In genomic region chr17:80746262-80746935, GRCh38 we compare ENCODE assay signal across 25 cellular contexts.
A peak's percentile ranks its signal among the peaks of the same experiment; 100 is the strongest.
DNase-seq lines count a peak whose midpoint lies in the region; ATAC-seq lines count a peak whose summit lies in the region.
"Had no signal": no experiment of that assay in that cellular context is flagged by ENCODE, and none has a peak within 500 bp of the region (broad histone marks: within the 10 kb centered on the region; RNA-seq: fewer than 3 reads in every experiment).

No MANE protein-coding gene starts in this region.

- ATAC-seq in stimulated activated naive CD8-positive, alpha-beta T cell treated with anti-CD3 and anti-CD28 coated beads, Interleukin-15, Interleukin-2, amounts not matched to agents 100 U/mL and 50 U/mL, for 24 hours = no peak
- no peak for ATAC-seq in HG02678 (IDR thresholded peaks at IDR 0.05; ENCODE audit: unreplicated experiment)
- ATAC-seq: effector memory CD8-positive, alpha-beta T cell had no signal

- H3K27me3 Mint-ChIP-seq in stimulated activated naive CD8-positive, alpha-beta T cell treated with anti-CD3 and anti-CD28 coated beads, Interleukin-15, Interleukin-2, amounts not matched to agents 100 ng/mL and 50 ng/mL, for 24 hours = no peaks in the 10 kb centered on the region
- H3K27me3 Mint-ChIP-seq in activated T-helper 2 cell treated with anti-CD3 and anti-CD28 coated beads, Interferon-gamma antibody, Interleukin-2, Interleukin-4, amounts not matched to agents 10 μg/mL and 5 μg/mL and 100 μg/mL, durations not matched to agents 14 hours and 24 hours and 36 hours (ENCODE audit: low read depth) = no peaks in the 10 kb centered on the region
- H3K27me3 Mint-ChIP-seq: effector memory CD8-positive, alpha-beta T cell had no signal

- H3K9me3 Mint-ChIP-seq in stimulated activated naive CD8-positive, alpha-beta T cell treated with anti-CD3 and anti-CD28 coated beads, Interleukin-15, Interleukin-2, amounts not matched to agents 100 ng/mL and 50 ng/mL, for 24 hours = no peaks in the 10 kb centered on the region
- H3K9me3 Mint-ChIP-seq in activated T-helper 2 cell treated with anti-CD3 and anti-CD28 coated beads, Interferon-gamma antibody, Interleukin-2, Interleukin-4, amounts not matched to agents 10 μg/mL and 5 μg/mL and 100 μg/mL, durations not matched to agents 14 hours and 24 hours and 36 hours = no peaks in the 10 kb centered on the region
- H3K9me3 Mint-ChIP-seq: effector memory CD8-positive, alpha-beta T cell had no signal

- DNase-seq in stimulated activated naive CD8-positive, alpha-beta T cell treated with anti-CD3 and anti-CD28 coated beads, Interleukin-15, Interleukin-2, amounts not matched to agents 100 U/mL and 50 U/mL, for 24 hours = no peak
- no peak for DNase-seq in activated T-helper 2 cell treated with anti-CD3 and anti-CD28 coated beads, Interferon-gamma antibody, Interleukin-2, Interleukin-4, amounts not matched to agents 10 μg/mL and 5 μg/mL and 100 μg/mL, durations not matched to agents 14 hours and 24 hours and 36 hours (ENCODE audit: low spot score)
- peak; percentile 37 for DNase-seq in posterior vena cava (ENCODE audit: low spot score)
- no peak for DNase-seq in activated gamma-delta T cell (lab: John Stamatoyannopoulos, UW)
- no peak for DNase-seq in NCI-H82 treated with DMSO at 0.1 percent for 48 hours (lab: John Stamatoyannopoulos, UW; ENCODE audit: unreplicated experiment)
- DNase-seq: activated CD4-positive, alpha-beta T cell treated with anti-CD3 and anti-CD28 coated beads for 48 hours; activated CD8-positive, alpha-beta memory T cell treated with anti-CD3 and anti-CD28 coated beads, Interleukin-2, amount 50 U/mL, for 4 hours; activated gamma-delta T cell treated with Interleukin-2 at 50 U/mL for 16 hours; cortex of kidney; effector memory CD8-positive, alpha-beta T cell; EL; glutamatergic neuron; mammary epithelial cell; NCI-H1436; NCI-H2081 treated with DMSO at 0.1 percent for 48 hours; NCI-H226; NCI-H69; SIG-M5; spleen; stimulated activated CD4-positive, alpha-beta T cell treated with anti-CD3 and anti-CD28 coated beads, Interleukin-2, amount 100 ng/mL, for 24 hours; trophoblast cell; WERI-Rb-1 had no signal

- H3K36me3 Mint-ChIP-seq in stimulated activated naive CD8-positive, alpha-beta T cell treated with anti-CD3 and anti-CD28 coated beads, Interleukin-15, Interleukin-2, amounts not matched to agents 100 ng/mL and 50 ng/mL, for 24 hours (ENCODE audit: low read depth) = peaks cover 27% of the 10 kb centered on the region
- peaks cover 32% of the 10 kb centered on the region for H3K36me3 Mint-ChIP-seq in activated T-helper 2 cell treated with anti-CD3 and anti-CD28 coated beads, Interferon-gamma antibody, Interleukin-2, Interleukin-4, amounts not matched to agents 10 μg/mL and 5 μg/mL and 100 μg/mL, durations not matched to agents 14 hours and 24 hours and 36 hours (ENCODE audit: low read depth)

- H3K4me3 Mint-ChIP-seq in stimulated activated naive CD8-positive, alpha-beta T cell treated with anti-CD3 and anti-CD28 coated beads, Interleukin-15, Interleukin-2, amounts not matched to agents 100 ng/mL and 50 ng/mL, for 24 hours = no peak overlapping the region
- no peak overlapping the region for H3K4me3 Mint-ChIP-seq in activated T-helper 2 cell treated with anti-CD3 and anti-CD28 coated beads, Interferon-gamma antibody, Interleukin-2, Interleukin-4, amounts not matched to agents 10 μg/mL and 5 μg/mL and 100 μg/mL, durations not matched to agents 14 hours and 24 hours and 36 hours (ENCODE audit: low read depth)
- H3K4me3 Mint-ChIP-seq: effector memory CD8-positive, alpha-beta T cell; neural progenitor cell had no signal

- peak overlapping the region; percentile 58 for H3K27ac Mint-ChIP-seq in stimulated activated naive CD8-positive, alpha-beta T cell treated with anti-CD3 and anti-CD28 coated beads, Interleukin-15, Interleukin-2, amounts not matched to agents 100 ng/mL and 50 ng/mL, for 24 hours
- peak overlapping the region; percentile 12 for H3K27ac Mint-ChIP-seq in activated T-helper 2 cell treated with anti-CD3 and anti-CD28 coated beads, Interferon-gamma antibody, Interleukin-2, Interleukin-4, amounts not matched to agents 10 μg/mL and 5 μg/mL and 100 μg/mL, durations not matched to agents 14 hours and 24 hours and 36 hours
- H3K27ac Mint-ChIP-seq: neural progenitor cell had no signal

- intact Hi-C loops in activated T-helper 2 cell treated with anti-CD3 and anti-CD28 coated beads, Interferon-gamma antibody, Interleukin-2, Interleukin-4, amounts not matched to agents 10 μg/mL and 5 μg/mL and 100 μg/mL, durations not matched to agents 14 hours and 24 hours and 36 hours (cut with micrococcal nuclease) = no loop called here
- intact Hi-C loops in posterior vena cava (cut with DNase I) = no loop called here

- peaks cover 60% of the 10 kb centered on the region for H3K4me1 Mint-ChIP-seq in stimulated activated naive CD8-positive, alpha-beta T cell treated with anti-CD3 and anti-CD28 coated beads, Interleukin-15, Interleukin-2, amounts not matched to agents 100 ng/mL and 50 ng/mL, for 24 hours (ENCODE audit: low read depth)
- peaks cover 43% of the 10 kb centered on the region for H3K4me1 Mint-ChIP-seq in activated T-helper 2 cell treated with anti-CD3 and anti-CD28 coated beads, Interferon-gamma antibody, Interleukin-2, Interleukin-4, amounts not matched to agents 10 μg/mL and 5 μg/mL and 100 μg/mL, durations not matched to agents 14 hours and 24 hours and 36 hours (ENCODE audit: low read depth)
